25 cellular contexts compared by ENCODE assay signal in genomic region chr1:35430762-35431161, GRCh38.
DNase-seq lines count a peak whose midpoint lies in the region; ATAC-seq and TF ChIP-seq lines count a peak whose summit lies in the region.
"Had no signal": no experiment of that assay in that cellular context is flagged by ENCODE, and none has a peak within 500 bp of the region (broad histone marks: within the 10 kb centered on the region; RNA-seq: fewer than 3 reads in every experiment).

No MANE protein-coding gene starts in this region.

- TF ChIP-seq CTCF in esophagus muscularis mucosa (IDR thresholded peaks at IDR 0.05), result no peak

- no peak overlapping the region for H3K23ac ChIP-seq in mesenchymal stem cell (ENCODE audit: low read length in 2 of 2)

- peak overlapping the region; percentile 13 for H3K27ac Mint-ChIP-seq in stimulated activated naive CD8-positive, alpha-beta T cell treated with anti-CD3 and anti-CD28 coated beads, Interleukin-15, Interleukin-2, amounts not matched to agents 100 ng/mL and 50 ng/mL, for 24 hours
- peak overlapping the region in 1 of 2 donors; percentile 29 for H3K27ac Mint-ChIP-seq in stimulated activated naive CD8-positive, alpha-beta T cell treated with anti-CD3 and anti-CD28 coated beads, Interleukin-15, amount 100 ng/mL, for 72 hours
- H3K27ac Mint-ChIP-seq in activated CD4-positive, alpha-beta memory T cell treated with anti-CD3 and anti-CD28 coated beads for 36 hours, result peak overlapping the region; percentile 81
- no peak overlapping the region for H3K27ac Mint-ChIP-seq in activated T-helper 1 cell treated with anti-CD3 and anti-CD28 coated beads, Interleukin-12 subunit alpha, Interleukin-12 subunit beta, Interleukin-2, Interleukin-4 antibody, amounts not matched to agents 30 ng/mL and 10 ng/mL and 1 ng/mL, durations not matched to agents 14 hours and 24 hours and 36 hours

- CTCF ChIA-PET in activated CD4-positive, alpha-beta memory T cell treated with anti-CD3 and anti-CD28 coated beads for 36 hours (lab: Charles Lee), result interaction anchor here (1.0 to 1.9 kb wide), 2 partner anchors 20 to 32 kb away, joined by 4 to 16 read pairs; no protein-coding TSS in a partner anchor

- no peak overlapping the region for H2BK15ac ChIP-seq in mesenchymal stem cell (ENCODE audit: low read depth, poor library complexity, severe bottlenecking)

- H2AFZ ChIP-seq in mesenchymal stem cell (ENCODE audit: low read depth, low read length), result no peak overlapping the region

- POLR2A ChIA-PET in activated CD4-positive, alpha-beta memory T cell treated with anti-CD3 and anti-CD28 coated beads for 36 hours (lab: Charles Lee), result interaction anchor here (1.3 to 1.5 kb wide), 4 partner anchors 15 to 238 kb away, joined by 3 to 4 read pairs (median 3); partner anchors contain the start of gene SFPQ

- TF ChIP-seq POLR2A in esophagus muscularis mucosa (IDR thresholded peaks at IDR 0.05; ENCODE audit: low read depth), result no peak

- no peak overlapping the region for H3K14ac ChIP-seq in mesenchymal stem cell (ENCODE audit: low read length in 2 of 2)

- H3K4me3 Mint-ChIP-seq in stimulated activated naive CD8-positive, alpha-beta T cell treated with anti-CD3 and anti-CD28 coated beads, Interleukin-15, Interleukin-2, amounts not matched to agents 100 ng/mL and 50 ng/mL, for 24 hours, result no peak overlapping the region
- no peak overlapping the region for H3K4me3 Mint-ChIP-seq in stimulated activated naive CD8-positive, alpha-beta T cell treated with anti-CD3 and anti-CD28 coated beads, Interleukin-15, amount 100 ng/mL, for 72 hours
- no peak overlapping the region for H3K4me3 Mint-ChIP-seq in activated CD4-positive, alpha-beta memory T cell treated with anti-CD3 and anti-CD28 coated beads for 36 hours
- H3K4me3 Mint-ChIP-seq in activated T-helper 1 cell treated with anti-CD3 and anti-CD28 coated beads, Interleukin-12 subunit alpha, Interleukin-12 subunit beta, Interleukin-2, Interleukin-4 antibody, amounts not matched to agents 30 ng/mL and 10 ng/mL and 1 ng/mL, durations not matched to agents 14 hours and 24 hours and 36 hours, result no peak overlapping the region
- H3K4me3 Mint-ChIP-seq: activated naive CD8-positive, alpha-beta T cell treated with anti-CD3 and anti-CD28 coated beads for 36 hours; immature natural killer cell had no signal

- no peak overlapping the region for H3K9ac ChIP-seq in mesenchymal stem cell (ENCODE audit: low read length)
- H3K9ac ChIP-seq: BLaER1, SK-N-SH had no signal

- H3K27ac ChIP-seq in mesenchymal stem cell (ENCODE audit: low read length, poor library complexity, severe bottlenecking) (no peak overlapping the region), esophagus muscularis mucosa (replicated peaks in 1 of 4) (no peak overlapping the region)
- H3K27ac ChIP-seq: BLaER1, prostate gland, sigmoid colon, transverse colon had no signal

- no peak overlapping the region for H3K18ac ChIP-seq in mesenchymal stem cell (ENCODE audit: low read depth in 1 of 2, low read length in 2 of 2)

- no peak overlapping the region for H2AK5ac ChIP-seq in mesenchymal stem cell (ENCODE audit: low read length, severe bottlenecking)

- no peaks in the 10 kb centered on the region for H3K9me3 ChIP-seq in mesenchymal stem cell (ENCODE audit: control insufficient read depth, low read length)
- H3K9me3 ChIP-seq in esophagus muscularis mucosa, result no peaks in the 10 kb centered on the region
- H3K9me3 ChIP-seq: BLaER1, prostate gland, sigmoid colon, SK-N-SH, transverse colon had no signal

- H3K4me3 ChIP-seq in mesenchymal stem cell (ENCODE audit: insufficient read depth in 1 of 2, low read depth in 1 of 2, low read length in 2 of 2) (no peak overlapping the region), esophagus muscularis mucosa (no peak overlapping the region)
- H3K4me3 ChIP-seq: BLaER1, prostate gland, sigmoid colon, transverse colon had no signal

- peaks cover 7% of the 10 kb centered on the region for H3K79me1 ChIP-seq in mesenchymal stem cell (replicated peaks; ENCODE audit: low read length, poor library complexity, severe bottlenecking)

- H2BK5ac ChIP-seq in mesenchymal stem cell (ENCODE audit: low read depth, low read length, poor library complexity, severe bottlenecking), result no peak overlapping the region

- peaks cover 50 to 62% of the 10 kb centered on the region in 2 experiments for H3K36me3 ChIP-seq in mesenchymal stem cell (ENCODE audit: control insufficient read depth in 1 of 2, insufficient read depth in 2 of 2, low read depth in 1 of 2, low read length in 2 of 2)
- peaks cover 27 to 66% (median 49%) of the 10 kb centered on the region in 4 donors for H3K36me3 ChIP-seq in esophagus muscularis mucosa

- 85% methylated on average over 4 of the region's 4 CpGs for WGBS in mesenchymal stem cell
- WGBS in esophagus muscularis mucosa, result 93% methylated on average over 4 of the region's 4 CpGs

- no peaks in the 10 kb centered on the region for H3K9me3 Mint-ChIP-seq in stimulated activated naive CD8-positive, alpha-beta T cell treated with anti-CD3 and anti-CD28 coated beads, Interleukin-15, Interleukin-2, amounts not matched to agents 100 ng/mL and 50 ng/mL, for 24 hours
- peaks cover 0 to 4% of the 10 kb centered on the region in 2 donors for H3K9me3 Mint-ChIP-seq in stimulated activated naive CD8-positive, alpha-beta T cell treated with anti-CD3 and anti-CD28 coated beads, Interleukin-15, amount 100 ng/mL, for 72 hours
- H3K9me3 Mint-ChIP-seq in activated CD4-positive, alpha-beta memory T cell treated with anti-CD3 and anti-CD28 coated beads for 36 hours, result no peaks in the 10 kb centered on the region
- H3K9me3 Mint-ChIP-seq in activated T-helper 1 cell treated with anti-CD3 and anti-CD28 coated beads, Interleukin-12 subunit alpha, Interleukin-12 subunit beta, Interleukin-2, Interleukin-4 antibody, amounts not matched to agents 30 ng/mL and 10 ng/mL and 1 ng/mL, durations not matched to agents 14 hours and 24 hours and 36 hours, result no peaks in the 10 kb centered on the region
- H3K9me3 Mint-ChIP-seq: immature natural killer cell, neural crest cell had no signal

- peaks cover 29% of the 10 kb centered on the region for H3K36me3 Mint-ChIP-seq in stimulated activated naive CD8-positive, alpha-beta T cell treated with anti-CD3 and anti-CD28 coated beads, Interleukin-15, Interleukin-2, amounts not matched to agents 100 ng/mL and 50 ng/mL, for 24 hours (ENCODE audit: low read depth)
- H3K36me3 Mint-ChIP-seq in activated CD4-positive, alpha-beta memory T cell treated with anti-CD3 and anti-CD28 coated beads for 36 hours, result peaks cover 30% of the 10 kb centered on the region
- peaks cover 26% of the 10 kb centered on the region for H3K36me3 Mint-ChIP-seq in activated T-helper 1 cell treated with anti-CD3 and anti-CD28 coated beads, Interleukin-12 subunit alpha, Interleukin-12 subunit beta, Interleukin-2, Interleukin-4 antibody, amounts not matched to agents 30 ng/mL and 10 ng/mL and 1 ng/mL, durations not matched to agents 14 hours and 24 hours and 36 hours (ENCODE audit: low read depth)

- no peak for ATAC-seq in stimulated activated naive CD8-positive, alpha-beta T cell treated with anti-CD3 and anti-CD28 coated beads, Interleukin-15, amount 100 ng/mL, for 72 hours
- ATAC-seq in GM18858 (IDR thresholded peaks at IDR 0.05; ENCODE audit: unreplicated experiment), result no peak

- H4K91ac ChIP-seq in mesenchymal stem cell (ENCODE audit: low read length), result no peak overlapping the region

- H2BK120ac ChIP-seq in mesenchymal stem cell (ENCODE audit: low read depth, low read length), result no peak overlapping the region

- H3K4me1 ChIP-seq in mesenchymal stem cell (ENCODE audit: control insufficient read depth, insufficient read depth, low read depth, low read length) (no peaks in the 10 kb centered on the region), esophagus muscularis mucosa (no peaks in the 10 kb centered on the region)
- H3K4me1 ChIP-seq: BLaER1, prostate gland, sigmoid colon had no signal

- H3K4ac ChIP-seq in mesenchymal stem cell (ENCODE audit: low read depth in 1 of 2, low read length in 2 of 2), result no peak overlapping the region

- DNase-seq in stimulated activated naive CD8-positive, alpha-beta T cell treated with anti-CD3 and anti-CD28 coated beads, Interleukin-15, amount 100 ng/mL, for 72 hours, result no peak
- DNase-seq in activated CD4-positive, alpha-beta memory T cell treated with anti-CD3 and anti-CD28 coated beads for 36 hours, result no peak
- DNase-seq in mesenchymal stem cell (no peak), esophagus muscularis mucosa (ENCODE audit: extremely low spot score) (no peak)
- DNase-seq in activated T-helper 1 cell treated with anti-CD3 and anti-CD28 coated beads, Interleukin-12 subunit alpha, Interleukin-12 subunit beta, Interleukin-2, Interleukin-4 antibody, amounts not matched to agents 30 ng/mL and 10 ng/mL and 1 ng/mL, durations not matched to agents 14 hours and 24 hours and 36 hours (ENCODE audit: low spot score), result no peak
- DNase-seq: activated naive CD8-positive, alpha-beta T cell treated with anti-CD3 and anti-CD28 coated beads for 36 hours; anterior cingulate cortex; hypothalamus; immature natural killer cell; mammary epithelial cell; MV-4-11; NCI-H1436; NCI-H2081; NCI-H2227 treated with DMSO at 0.1 percent for 48 hours; NCI-H526 treated with DMSO at 0.1 percent for 48 hours; NK-92 treated with Interleukin-12 subunit alpha and Interleukin-12 subunit beta, amount 100 ng/mL, for 24 hours; sigmoid colon; stimulated activated CD4-positive, alpha-beta T cell treated with anti-CD3 and anti-CD28 coated beads, Interleukin-4, amount 100 ng/mL, for 1 hour; transverse colon had no signal

- TF ChIP-seq EP300 in esophagus muscularis mucosa (IDR thresholded peaks at IDR 0.05), result no peak

- peaks cover 10% of the 10 kb centered on the region for H3K4me1 Mint-ChIP-seq in stimulated activated naive CD8-positive, alpha-beta T cell treated with anti-CD3 and anti-CD28 coated beads, Interleukin-15, Interleukin-2, amounts not matched to agents 100 ng/mL and 50 ng/mL, for 24 hours (ENCODE audit: low read depth)
- H3K4me1 Mint-ChIP-seq in stimulated activated naive CD8-positive, alpha-beta T cell treated with anti-CD3 and anti-CD28 coated beads, Interleukin-15, amount 100 ng/mL, for 72 hours, result peaks cover 18% of the 10 kb centered on the region
- H3K4me1 Mint-ChIP-seq in activated CD4-positive, alpha-beta memory T cell treated with anti-CD3 and anti-CD28 coated beads for 36 hours (ENCODE audit: low read depth), result peaks cover 29% of the 10 kb centered on the region
- peaks cover 15% of the 10 kb centered on the region for H3K4me1 Mint-ChIP-seq in activated T-helper 1 cell treated with anti-CD3 and anti-CD28 coated beads, Interleukin-12 subunit alpha, Interleukin-12 subunit beta, Interleukin-2, Interleukin-4 antibody, amounts not matched to agents 30 ng/mL and 10 ng/mL and 1 ng/mL, durations not matched to agents 14 hours and 24 hours and 36 hours (ENCODE audit: low read depth)
- H3K4me1 Mint-ChIP-seq: neural crest cell had no signal

- H4K8ac ChIP-seq in mesenchymal stem cell (ENCODE audit: low read length), result peak overlapping the region; percentile 12

- H3K27me3 Mint-ChIP-seq in stimulated activated naive CD8-positive, alpha-beta T cell treated with anti-CD3 and anti-CD28 coated beads, Interleukin-15, Interleukin-2, amounts not matched to agents 100 ng/mL and 50 ng/mL, for 24 hours, result no peaks in the 10 kb centered on the region
- H3K27me3 Mint-ChIP-seq in stimulated activated naive CD8-positive, alpha-beta T cell treated with anti-CD3 and anti-CD28 coated beads, Interleukin-15, amount 100 ng/mL, for 72 hours, result no peaks in the 10 kb centered on the region
- no peaks in the 10 kb centered on the region for H3K27me3 Mint-ChIP-seq in activated CD4-positive, alpha-beta memory T cell treated with anti-CD3 and anti-CD28 coated beads for 36 hours
- H3K27me3 Mint-ChIP-seq in activated T-helper 1 cell treated with anti-CD3 and anti-CD28 coated beads, Interleukin-12 subunit alpha, Interleukin-12 subunit beta, Interleukin-2, Interleukin-4 antibody, amounts not matched to agents 30 ng/mL and 10 ng/mL and 1 ng/mL, durations not matched to agents 14 hours and 24 hours and 36 hours (ENCODE audit: insufficient read depth), result peaks cover 2% of the 10 kb centered on the region
- H3K27me3 Mint-ChIP-seq: activated naive CD8-positive, alpha-beta T cell treated with anti-CD3 and anti-CD28 coated beads for 36 hours had no signal

- H3K27me3 ChIP-seq in mesenchymal stem cell (ENCODE audit: control insufficient read depth in 1 of 2, insufficient read depth in 1 of 2, low read length in 2 of 2), result no peaks in the 10 kb centered on the region
- no peaks in the 10 kb centered on the region for H3K27me3 ChIP-seq in esophagus muscularis mucosa
- H3K27me3 ChIP-seq: BLaER1, sigmoid colon, transverse colon had no signal

- no peak overlapping the region for H2BK12ac ChIP-seq in mesenchymal stem cell (ENCODE audit: low read length in 2 of 2)

- intact Hi-C loops in activated CD4-positive, alpha-beta memory T cell treated with anti-CD3 and anti-CD28 coated beads for 36 hours (cut with micrococcal nuclease), result loop anchor here (1.0 kb wide), 2 partner anchors 37 to 76 kb away; no protein-coding TSS in a partner anchor
- intact Hi-C loops in activated T-helper 1 cell treated with anti-CD3 and anti-CD28 coated beads, Interleukin-12 subunit alpha, Interleukin-12 subunit beta, Interleukin-2, Interleukin-4 antibody, amounts not matched to agents 30 ng/mL and 10 ng/mL and 1 ng/mL, durations not matched to agents 14 hours and 24 hours and 36 hours (cut with micrococcal nuclease), result no loop called here
- intact Hi-C loops in esophagus muscularis mucosa (cut with DNase I), result no loop called here

- no peak overlapping the region for H3K4me2 ChIP-seq in mesenchymal stem cell (ENCODE audit: low read length, poor library complexity, severe bottlenecking)
- H3K4me2 ChIP-seq: BLaER1, SK-N-SH had no signal
